Comparison of ENCODE assay signal across 13 cellular contexts in the genomic region with DNA sequence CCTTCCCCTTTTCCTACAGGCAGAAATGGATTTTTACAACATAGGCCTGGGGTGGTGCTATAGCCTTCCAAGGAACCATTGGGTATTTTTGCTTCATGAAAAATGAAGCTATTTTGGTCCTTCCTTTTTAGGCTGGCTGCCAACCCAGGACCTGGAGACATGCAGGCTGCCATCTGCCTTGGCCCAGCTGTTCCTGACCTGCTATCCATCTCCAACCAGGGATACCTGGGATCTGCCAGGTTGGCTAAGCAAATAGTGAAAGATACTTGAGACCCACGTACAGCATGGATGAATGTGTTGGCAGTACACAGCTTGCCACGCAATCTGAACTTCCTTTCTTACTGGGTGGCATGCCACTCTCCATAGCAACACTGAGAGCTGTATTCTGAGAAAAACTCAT.
DNase-seq lines count a peak whose midpoint lies in the region; ATAC-seq lines count a peak whose summit lies in the region.
"Had no signal": no experiment of that assay in that cellular context is flagged by ENCODE, and none has a peak within 500 bp of the region (broad histone marks: within the 10 kb centered on the region; RNA-seq: fewer than 3 reads in every experiment).

No MANE protein-coding gene starts in this region.

- no peak for ATAC-seq in HG02571 (IDR thresholded peaks at IDR 0.05; ENCODE audit: unreplicated experiment)
- ATAC-seq in GM18511 (IDR thresholded peaks at IDR 0.05; ENCODE audit: unreplicated experiment): no peak
- no peak for ATAC-seq in HG02610 (IDR thresholded peaks at IDR 0.05; ENCODE audit: unreplicated experiment)
- ATAC-seq: activated T-helper 17 cell treated with anti-CD3 and anti-CD28 coated beads, Interleukin-2, amount 50 U/mL, for 72 hours; T-helper 17 cell had no signal

- peak overlapping the region; percentile 16 for H3K27ac ChIP-seq in layer of hippocampus (ENCODE audit: low read depth, low read length)
- H3K27ac ChIP-seq: spleen, tibial nerve had no signal

- no peaks in the 10 kb centered on the region for H3K27me3 ChIP-seq in layer of hippocampus (ENCODE audit: control insufficient read depth, insufficient read depth, low read length)
- H3K27me3 ChIP-seq: spleen, tibial nerve had no signal

- DNase-seq in DMS153 (lab: John Stamatoyannopoulos, UW) (peak; percentile 83), NCI-H2029 (lab: John Stamatoyannopoulos, UW) (peak; percentile 98), SHP77 (lab: John Stamatoyannopoulos, UW) (peak; percentile 92 to 96), GM03348 (ENCODE audit: low spot score) (no peak)
- DNase-seq: activated CD4-positive, alpha-beta T cell treated with anti-CD3 and anti-CD28 coated beads, Interleukin-2, amount 10 ng/mL, durations not matched to agents 24 days and 14 days; spleen; T-helper 17 cell had no signal
